22 cellular contexts compared by ENCODE assay signal in genomic region chr6:46606318-46606717, GRCh38. TPM values are rescaled to one million over a fixed set of nuclear protein-coding genes. Genes with fewer than 3 reads are reported as not detected.
DNase-seq lines count a peak whose midpoint lies in the region; ATAC-seq and TF ChIP-seq lines count a peak whose summit lies in the region.
"Had no signal": no experiment of that assay in that cellular context is flagged by ENCODE, and none has a peak within 500 bp of the region (broad histone marks: within the 10 kb centered on the region; RNA-seq: fewer than 3 reads in every experiment).

No MANE protein-coding gene starts in this region.

- no peak overlapping the region for H3K4me3 ChIP-seq in right lobe of liver
- H3K4me3 ChIP-seq in esophagus squamous epithelium = no peak overlapping the region
- H3K4me3 ChIP-seq: ascending aorta, lung, uterus had no signal

- no peak for ATAC-seq in activated T-cell treated with anti-CD3 and anti-CD28 coated beads, Interleukin-2, amount 50 U/mL, for 72 hours (replicated peaks in 1 of 2)
- ATAC-seq in right lobe of liver = no peak

- H3K27me3 ChIP-seq in right lobe of liver (no peaks in the 10 kb centered on the region), esophagus squamous epithelium (no peaks in the 10 kb centered on the region)
- H3K27me3 ChIP-seq: ascending aorta, BE2C, uterus had no signal

- WGBS in right lobe of liver (ENCODE audit: insufficient coverage, low coverage, low lambda C conversion rate, missing lambda C conversion rate) = 69% methylated on average over 3 of the region's 3 CpGs
- WGBS in esophagus squamous epithelium, 2 donors = 55 to 76% methylated on average over 3 of the region's 3 CpGs

- TF ChIP-seq POLR2A in right lobe of liver (IDR thresholded peaks at IDR 0.05) (no peak), esophagus squamous epithelium (IDR thresholded peaks at IDR 0.05) (no peak)

- peaks cover 30% of the 10 kb centered on the region for H3K27me3 Mint-ChIP-seq in activated T-cell treated with anti-CD3 and anti-CD28 coated beads, Interleukin-2, amount 50 U/mL, for 72 hours (ENCODE audit: low read depth)

- H3K27ac Mint-ChIP-seq in activated T-cell treated with anti-CD3 and anti-CD28 coated beads, Interleukin-2, amount 50 U/mL, for 72 hours = no peak overlapping the region

- no peak overlapping the region for H3K27ac ChIP-seq in right lobe of liver
- no peak overlapping the region for H3K27ac ChIP-seq in esophagus squamous epithelium
- H3K27ac ChIP-seq: ascending aorta, uterus had no signal

- H3K4me1 ChIP-seq in right lobe of liver (no peaks in the 10 kb centered on the region), esophagus squamous epithelium (no peaks in the 10 kb centered on the region)
- H3K4me1 ChIP-seq: BE2C, Caco-2, uterus had no signal

- H3K36me3 Mint-ChIP-seq in activated T-cell treated with anti-CD3 and anti-CD28 coated beads, Interleukin-2, amount 50 U/mL, for 72 hours (ENCODE audit: insufficient read depth in 2 of 2) = no peaks in the 10 kb centered on the region

- H3K36me3 ChIP-seq in right lobe of liver = no peaks in the 10 kb centered on the region
- no peaks in the 10 kb centered on the region for H3K36me3 ChIP-seq in esophagus squamous epithelium
- H3K36me3 ChIP-seq: ascending aorta, BE2C, uterus had no signal

- H3K9me3 Mint-ChIP-seq in activated T-cell treated with anti-CD3 and anti-CD28 coated beads, Interleukin-2, amount 50 U/mL, for 72 hours = peaks cover 0 to under 1% of the 10 kb centered on the region in 2 donors

- no peak overlapping the region for H3K4me3 Mint-ChIP-seq in activated T-cell treated with anti-CD3 and anti-CD28 coated beads, Interleukin-2, amount 50 U/mL, for 72 hours

- H3K9me3 ChIP-seq in right lobe of liver (no peaks in the 10 kb centered on the region), esophagus squamous epithelium (no peaks in the 10 kb centered on the region)
- H3K9me3 ChIP-seq: ascending aorta, BE2C, Caco-2, uterus had no signal

- TF ChIP-seq CTCF in right lobe of liver (IDR thresholded peaks at IDR 0.05) (no peak), esophagus squamous epithelium (IDR thresholded peaks at IDR 0.05) (no peak)

- intact Hi-C loops in right lobe of liver (cut with DNase I) (no loop called here), esophagus squamous epithelium (cut with DNase I) (no loop called here)

- DNase-seq in NCI-H82 (lab: John Stamatoyannopoulos, UW) = peak; percentile 64
- DNase-seq in NCI-H82 treated with DMSO at 0.1 percent for 48 hours (lab: John Stamatoyannopoulos, UW; ENCODE audit: unreplicated experiment) = no peak
- peak; percentile 1 for DNase-seq in NCI-H2171 (lab: John Stamatoyannopoulos, UW)
- DNase-seq in cerebellum (ENCODE audit: low spot score) = peak; percentile 18
- DNase-seq in midbrain (lab: John Stamatoyannopoulos, UW) = peak; percentile 74
- no peak for DNase-seq in activated T-cell treated with anti-CD3 and anti-CD28 coated beads, Interleukin-2, amount 50 U/mL, for 72 hours
- no peak for DNase-seq in right lobe of liver
- DNase-seq in esophagus squamous epithelium (lab: John Stamatoyannopoulos, UW) = no peak
- DNase-seq: activated naive CD4-positive, alpha-beta T cell treated with anti-CD3 and anti-CD28 coated beads, Interleukin-2, amount 50 U/mL, for 16 hours; activated T-cell treated with anti-CD3 and anti-CD28 coated beads, Interleukin-2, amount 50 U/mL, for 48 hours; BE2C; Caco-2; cerebellar nuclear complex; glutamatergic neuron; NCI-H1048; NK-92 treated with Interleukin-12 subunit alpha and Interleukin-12 subunit beta, amount 100 ng/mL, for 24 hours; retina; uterus had no signal

- no peaks in the 10 kb centered on the region for H3K4me1 Mint-ChIP-seq in activated T-cell treated with anti-CD3 and anti-CD28 coated beads, Interleukin-2, amount 50 U/mL, for 72 hours (ENCODE audit: low read depth)

RNA-seq across cellular contexts. Expression of gene CYP39A1, which starts 46.3 kb away (rescaled TPM):
- total RNA-seq in cerebellum (8.5 TPM), right lobe of liver (10 to 100 TPM; 21.2 to 59.7 (median 37.2) TPM), esophagus squamous epithelium (1 to 10 TPM; 2.8 to 9.2 (median 5.1) TPM)
- total RNA-seq in activated T-cell treated with anti-CD3 and anti-CD28 coated beads, Interleukin-2, amount 50 U/mL, for 72 hours = not detected
- total RNA-seq: A172; activated CD8-positive, alpha-beta memory T cell treated with anti-CD3 and anti-CD28 coated beads for 36 hours; Caco-2 had no signal

RNA-seq across cellular contexts. Expression of gene SLC25A27, which starts 46.5 kb away (rescaled TPM):
- total RNA-seq in cerebellum = 49.0 TPM
- total RNA-seq in activated T-cell treated with anti-CD3 and anti-CD28 coated beads, Interleukin-2, amount 50 U/mL, for 72 hours = 1 to 10 TPM; 1.1 to 2.5 TPM
- 10 to 100 TPM in 5 of 6 experiments, 1 to 10 TPM in 1; 8.8 to 21.0 (median 14.2) TPM for total RNA-seq in right lobe of liver
- total RNA-seq in esophagus squamous epithelium = 10 to 100 TPM in 1 of 4 donors, 1 to 10 TPM in 3; 6.5 to 29.8 (median 8.1) TPM

Comparison
In these comparisons a context has a peak if more than half of its experiments do, and no peak if none do; other contexts are left out.
1. DNase-seq: peak in NCI-H82 (single experiment), NCI-H2171 (single experiment), cerebellum (single experiment) and midbrain (single experiment); none in NCI-H82 treated with DMSO at 0.1 percent for 48 hours (single experiment), activated T-cell treated with anti-CD3 and anti-CD28 coated beads, Interleukin-2, amount 50 U/mL, for 72 hours (0 of 2), right lobe of liver (0 of 3) and esophagus squamous epithelium (single experiment).